16 cellular contexts compared by ENCODE assay signal in the genomic region with DNA sequence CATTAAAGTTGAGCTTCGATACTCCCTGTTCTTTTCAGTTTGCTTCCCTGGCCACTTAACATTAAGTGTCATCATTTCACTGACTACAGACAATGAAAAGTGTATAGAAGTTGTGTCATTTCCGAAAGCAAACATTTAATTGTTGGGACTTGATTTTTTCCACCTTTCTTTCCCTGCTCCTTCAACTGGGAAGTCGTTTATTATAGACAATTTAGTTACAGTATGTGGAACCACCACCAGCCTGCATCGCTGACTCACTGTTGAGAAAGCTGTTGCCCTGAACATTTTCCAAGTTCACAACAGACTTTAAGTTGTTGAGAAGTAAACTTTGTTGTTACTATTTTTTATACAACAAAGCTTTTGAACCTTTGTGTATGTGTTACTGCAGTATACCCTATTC.
DNase-seq lines count a peak whose midpoint lies in the region; ATAC-seq, FAIRE-seq and TF ChIP-seq lines count a peak whose summit lies in the region.
"Had no signal": no experiment of that assay in that cellular context is flagged by ENCODE, and none has a peak within 500 bp of the region (broad histone marks: within the 10 kb centered on the region; RNA-seq: fewer than 3 reads in every experiment).

No MANE protein-coding gene starts in this region.

- no peak for TF ChIP-seq CTCF in bronchial epithelial cell (IDR thresholded peaks at IDR 0.05; ENCODE audit: insufficient read depth, low read length, severe bottlenecking)

- DNase-seq in DMS 273 (lab: John Stamatoyannopoulos, UW; ENCODE audit: unreplicated experiment) (peak; percentile 0), DMS 273 treated with DMSO at 0.1 percent for 48 hours (lab: John Stamatoyannopoulos, UW) (no peak), NCI-H510A treated with DMSO at 0.1 percent for 48 hours (lab: John Stamatoyannopoulos, UW) (peak; percentile 24), bronchial epithelial cell (ENCODE audit: low read depth) (peak; percentile 82), kidney tubule cell (ENCODE audit: low spot score) (peak; percentile 43), medulla oblongata (ENCODE audit: extremely low spot score) (no peak), SHP77 treated with DMSO at 0.1 percent for 48 hours (lab: John Stamatoyannopoulos, UW) (no peak)
- DNase-seq: COR-L47, HFFc6, Kasumi-1, NCI-H1105 treated with DMSO at 0.1 percent for 48 hours, NCI-H1694, NCI-H2081 treated with DMSO at 0.1 percent for 48 hours, NCI-H524 treated with DMSO at 0.1 percent for 48 hours had no signal

- no peaks in the 10 kb centered on the region for H3K36me3 ChIP-seq in bronchial epithelial cell (ENCODE audit: control insufficient read depth, insufficient read depth, low read length)

- H3K4me3 ChIP-seq in bronchial epithelial cell (ENCODE audit: low read depth, low read length): no peak overlapping the region

- no peak for FAIRE-seq in bronchial epithelial cell (lab: Jason Lieb, UNC)
- FAIRE-seq: H54 had no signal

- no peak for ATAC-seq in GM18867 (IDR thresholded peaks at IDR 0.05; ENCODE audit: unreplicated experiment)

- no peaks in the 10 kb centered on the region for H3K27me3 ChIP-seq in bronchial epithelial cell (ENCODE audit: control insufficient read depth, insufficient read depth, low read length)

Comparison
In these comparisons a context has a peak if more than half of its experiments do, and no peak if none do; other contexts are left out.
1. DNase-seq: peak in DMS 273 (single experiment), NCI-H510A treated with DMSO at 0.1 percent for 48 hours (single experiment), bronchial epithelial cell (single experiment) and kidney tubule cell (single experiment); none in DMS 273 treated with DMSO at 0.1 percent for 48 hours (single experiment), medulla oblongata (single experiment) and SHP77 treated with DMSO at 0.1 percent for 48 hours (single experiment).